Comparison of ENCODE assay signal across 10 cellular contexts in the genomic region with DNA sequence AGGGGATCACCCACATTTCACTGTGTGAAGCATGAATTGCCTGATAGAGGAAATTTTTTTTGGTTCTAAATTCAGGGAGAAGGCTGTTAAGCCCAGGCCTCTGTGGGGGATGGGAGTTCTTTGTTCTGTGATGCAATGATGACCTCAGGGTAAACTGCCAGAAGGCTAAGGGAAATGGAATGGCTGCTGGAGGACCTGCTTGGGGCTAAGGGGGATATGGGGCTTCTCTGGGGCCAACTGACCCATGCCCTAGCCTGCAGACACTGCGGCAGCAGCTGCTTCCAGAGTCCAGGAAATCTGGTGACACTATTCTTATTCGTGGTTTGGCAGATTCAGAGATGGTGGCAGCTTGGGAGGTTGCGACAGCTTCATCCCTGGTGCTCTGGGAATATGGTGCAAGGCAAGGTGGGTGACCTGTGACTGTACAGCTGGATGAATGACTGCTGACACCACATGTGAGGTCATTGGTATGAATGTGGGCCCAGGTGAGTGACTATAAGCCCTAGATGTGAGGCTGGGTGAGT. TPM values are rescaled to one million over a fixed set of nuclear protein-coding genes. Genes with fewer than 3 reads are reported as not detected.
DNase-seq lines count a peak whose midpoint lies in the region; ATAC-seq and TF ChIP-seq lines count a peak whose summit lies in the region.
"Had no signal": no experiment of that assay in that cellular context is flagged by ENCODE, and none has a peak within 500 bp of the region (broad histone marks: within the 10 kb centered on the region; RNA-seq: fewer than 3 reads in every experiment).

No MANE protein-coding gene starts in this region.

- CTCF ChIA-PET in mammary epithelial cell (lab: Charles Lee; ENCODE audit: low non-redundant PET), result interaction anchor here (0.6 kb wide), 1 partner anchor 9 kb away, joined by 3 read pairs; no protein-coding TSS in a partner anchor

- no peak overlapping the region for H2BK120ac ChIP-seq in mesenchymal stem cell (ENCODE audit: low read depth, low read length)

- H3K36me3 ChIP-seq in mammary epithelial cell (ENCODE audit: insufficient read depth, low read length), result no peaks in the 10 kb centered on the region
- H3K36me3 ChIP-seq in mesenchymal stem cell (ENCODE audit: control insufficient read depth in 1 of 2, insufficient read depth in 2 of 2, low read depth in 1 of 2, low read length in 2 of 2), result peaks cover 22 to 52% of the 10 kb centered on the region in 2 experiments

- no peak overlapping the region for H3K27ac ChIP-seq in mammary epithelial cell (ENCODE audit: insufficient read depth, low read depth, low read length)
- no peak overlapping the region for H3K27ac ChIP-seq in mesenchymal stem cell (ENCODE audit: low read length, poor library complexity, severe bottlenecking)

- H4K91ac ChIP-seq in mesenchymal stem cell (ENCODE audit: low read length), result no peak overlapping the region

- no peak overlapping the region for H2BK12ac ChIP-seq in mesenchymal stem cell (ENCODE audit: low read length in 2 of 2)

- DNase-seq in ELF-1 (ENCODE audit: low read depth, low spot score), result peak; percentile 34
- peak; percentile 77 for DNase-seq in MV-4-11 (lab: John Stamatoyannopoulos, UW)
- DNase-seq in mammary epithelial cell, result peak; percentile 66
- DNase-seq in mesenchymal stem cell, result peak; percentile 66
- DNase-seq in NCI-H2227 treated with DMSO at 0.1 percent for 48 hours (lab: John Stamatoyannopoulos, UW), result no peak
- DNase-seq in NCI-H146 (lab: John Stamatoyannopoulos, UW), result no peak
- DNase-seq: aorta, NCI-H1694 had no signal

- peak overlapping the region in 1 of 2 experiments; percentile 42 for H3K18ac ChIP-seq in mesenchymal stem cell (ENCODE audit: low read depth in 1 of 2, low read length in 2 of 2)

- H3K27me3 ChIP-seq in mammary epithelial cell (ENCODE audit: insufficient read depth, low read length) (no peaks in the 10 kb centered on the region), mesenchymal stem cell (ENCODE audit: control insufficient read depth in 1 of 2, insufficient read depth in 1 of 2, low read length in 2 of 2) (no peaks in the 10 kb centered on the region)

- H2AFZ ChIP-seq in mammary epithelial cell (ENCODE audit: low read depth, low read length), result no peak overlapping the region
- no peak overlapping the region for H2AFZ ChIP-seq in mesenchymal stem cell (ENCODE audit: low read depth, low read length)

- TF ChIP-seq CTCF in mammary epithelial cell (conservative IDR thresholded peaks at IDR 0.05 in 1 of 2, IDR thresholded peaks at IDR 0.05 in 1 of 2; ENCODE audit: extremely low read depth in 1 of 2, insufficient read depth in 1 of 2, low read depth in 1 of 2, low read length in 2 of 2), result no peak

- ATAC-seq in GM19035 (IDR thresholded peaks at IDR 0.05; ENCODE audit: unreplicated experiment) (no peak), HG03135 (IDR thresholded peaks at IDR 0.05; ENCODE audit: unreplicated experiment) (no peak)

- no peak overlapping the region for H3K4ac ChIP-seq in mesenchymal stem cell (ENCODE audit: low read depth in 1 of 2, low read length in 2 of 2)

- no peak overlapping the region for H2BK5ac ChIP-seq in mesenchymal stem cell (ENCODE audit: low read depth, low read length, poor library complexity, severe bottlenecking)

- dilution Hi-C loops in mammary epithelial cell (cut with HindIII; ENCODE audit: low sequenced_read_pairs), result no loop called here

- no peak overlapping the region for H2BK15ac ChIP-seq in mesenchymal stem cell (ENCODE audit: low read depth, poor library complexity, severe bottlenecking)

- no peak overlapping the region for H3K4me3 ChIP-seq in mammary epithelial cell (replicated peaks in 1 of 3; ENCODE audit: insufficient read depth in 1 of 3, low read depth in 2 of 3, low read length in 3 of 3)
- no peak overlapping the region for H3K4me3 ChIP-seq in mesenchymal stem cell (ENCODE audit: insufficient read depth in 1 of 2, low read depth in 1 of 2, low read length in 2 of 2)

- H3K4me1 ChIP-seq in mammary epithelial cell (ENCODE audit: insufficient read depth, low read length) (peaks cover 15% of the 10 kb centered on the region), mesenchymal stem cell (ENCODE audit: control insufficient read depth, insufficient read depth, low read depth, low read length) (peaks cover 10% of the 10 kb centered on the region)

- in situ Hi-C loops in mammary epithelial cell (cut with MboI; ENCODE audit: low sequenced_read_pairs in 2 of 2), result no loop called here

- H3K14ac ChIP-seq in mesenchymal stem cell (ENCODE audit: low read length in 2 of 2), result no peak overlapping the region

- H3K23ac ChIP-seq in mesenchymal stem cell (ENCODE audit: low read length in 2 of 2), result no peak overlapping the region

- WGBS in mammary epithelial cell (ENCODE audit: low coverage, missing lambda C conversion rate), result 97% methylated on average over 3 of the region's 3 CpGs
- WGBS in mesenchymal stem cell, result 91% methylated on average over 3 of the region's 3 CpGs

- no peaks in the 10 kb centered on the region for H3K79me2 ChIP-seq in mammary epithelial cell (ENCODE audit: insufficient read depth, low read length)

- H2AK5ac ChIP-seq in mesenchymal stem cell (ENCODE audit: low read length, severe bottlenecking), result no peak overlapping the region

- H4K20me1 ChIP-seq in mammary epithelial cell (ENCODE audit: insufficient read depth, low read length), result no peaks in the 10 kb centered on the region

- H3K4me2 ChIP-seq in mammary epithelial cell (ENCODE audit: insufficient read depth, low read depth, low read length), result no peak overlapping the region
- H3K4me2 ChIP-seq in mesenchymal stem cell (ENCODE audit: low read length, poor library complexity, severe bottlenecking), result no peak overlapping the region

- no peak overlapping the region for H3K9ac ChIP-seq in mammary epithelial cell (ENCODE audit: insufficient read depth, low read length)
- peak overlapping the region; percentile 33 for H3K9ac ChIP-seq in mesenchymal stem cell (ENCODE audit: low read length)

- no TSS peak for BruUV-seq in mammary epithelial cell (replicated peaks; lab: Mats Ljungman, UMichigan)

- no peak overlapping the region for H4K8ac ChIP-seq in mesenchymal stem cell (ENCODE audit: low read length)

- intact Hi-C loops in mammary epithelial cell (cut with micrococcal nuclease), result no loop called here

- H3K9me3 ChIP-seq in mammary epithelial cell (replicated peaks; ENCODE audit: insufficient read depth, low read length) (no peaks in the 10 kb centered on the region), mesenchymal stem cell (ENCODE audit: control insufficient read depth, low read length) (no peaks in the 10 kb centered on the region)

- peaks cover 4% of the 10 kb centered on the region for H3K79me1 ChIP-seq in mesenchymal stem cell (replicated peaks; ENCODE audit: low read length, poor library complexity, severe bottlenecking)

RNA-seq across cellular contexts. Expression of gene VCP, which starts 30.3 kb away (rescaled TPM):
- 100 to 1,000 TPM; 284 to 291 TPM for total RNA-seq in mammary epithelial cell
- polyA plus RNA-seq in mammary epithelial cell, result 310 TPM
- 716 TPM for polyA minus RNA-seq in mammary epithelial cell
- 135 TPM for polyA plus RNA-seq in mesenchymal stem cell (2013, experiment 1 of 2)
- polyA plus RNA-seq in mesenchymal stem cell (2013, experiment 2 of 2), result 128 TPM

RNA-seq across cellular contexts. Expression of gene FANCG, which starts 37.6 kb away (rescaled TPM):
- total RNA-seq in mammary epithelial cell, result 10 to 100 TPM in 1 of 2 donors, 1 to 10 TPM in 1; 7.0 to 41.7 TPM
- polyA plus RNA-seq in mammary epithelial cell, result 22.0 TPM
- 24.9 TPM for polyA minus RNA-seq in mammary epithelial cell
- 5.8 TPM for polyA plus RNA-seq in mesenchymal stem cell (2013, experiment 1 of 2)
- 6.7 TPM for polyA plus RNA-seq in mesenchymal stem cell (2013, experiment 2 of 2)

RNA-seq across cellular contexts. Expression of gene DNAJB5, which starts 52.6 kb away (rescaled TPM):
- total RNA-seq in mammary epithelial cell, result 10 to 100 TPM in 1 of 2 donors, 1 to 10 TPM in 1; 8.4 to 10.0 TPM
- polyA plus RNA-seq in mammary epithelial cell, result 3.4 TPM
- 3.9 TPM for polyA minus RNA-seq in mammary epithelial cell
- 18.0 TPM for polyA plus RNA-seq in mesenchymal stem cell (2013, experiment 1 of 2)
- 17.9 TPM for polyA plus RNA-seq in mesenchymal stem cell (2013, experiment 2 of 2)

RNA-seq across cellular contexts. Expression of gene PIGO, which starts 54.2 kb away (rescaled TPM):
- total RNA-seq in mammary epithelial cell, result 10 to 100 TPM; 17.8 to 33.3 TPM
- polyA plus RNA-seq in mammary epithelial cell, result 32.4 TPM
- 40.2 TPM for polyA minus RNA-seq in mammary epithelial cell
- 14.0 TPM for polyA plus RNA-seq in mesenchymal stem cell (2013, experiment 1 of 2)
- 14.1 TPM for polyA plus RNA-seq in mesenchymal stem cell (2013, experiment 2 of 2)

Comparison
In these comparisons a context has a peak if more than half of its experiments do, and no peak if none do; other contexts are left out.
1. DNase-seq: peak in ELF-1 (single experiment), MV-4-11 (single experiment), mammary epithelial cell (single experiment) and mesenchymal stem cell (single experiment); none in NCI-H2227 treated with DMSO at 0.1 percent for 48 hours (single experiment) and NCI-H146 (single experiment).